In the genomic region with DNA sequence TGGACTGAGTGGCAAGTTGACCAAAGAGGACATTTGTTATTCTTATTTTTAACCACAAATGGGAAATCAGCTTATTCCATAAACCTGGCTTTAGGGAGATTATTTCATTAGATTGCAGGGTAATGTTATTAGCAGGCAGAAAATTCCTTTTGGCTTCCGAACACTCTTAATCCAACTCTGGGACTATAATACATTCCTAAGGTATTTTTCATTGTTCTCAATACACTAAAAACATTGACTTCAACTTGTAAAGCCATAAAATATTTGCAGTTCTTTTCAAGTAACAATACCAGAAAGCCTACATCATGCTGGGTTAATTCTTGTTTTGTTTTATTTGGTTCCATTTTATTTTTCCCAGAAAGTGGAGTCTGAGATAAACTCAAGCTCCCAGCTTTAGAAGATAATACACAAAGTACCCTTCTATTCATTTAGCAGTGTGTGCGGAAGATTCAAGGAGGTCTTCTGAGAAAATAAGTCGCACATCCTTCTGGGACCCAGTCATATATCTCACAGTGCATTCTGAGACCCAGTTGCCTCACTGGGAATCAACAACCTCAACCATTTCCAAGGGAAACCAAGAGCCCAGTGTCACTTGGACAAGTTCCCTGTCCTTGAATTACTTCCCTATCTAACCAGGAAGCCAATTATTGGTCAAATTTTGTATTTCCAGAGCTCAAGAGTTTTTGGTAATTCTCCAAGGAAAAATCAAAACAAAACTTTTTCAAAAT, we compare ENCODE assay signal across 26 cellular contexts.
DNase-seq lines count a peak whose midpoint lies in the region; TF ChIP-seq lines count a peak whose summit lies in the region.
"Had no signal": no experiment of that assay in that cellular context is flagged by ENCODE, and none has a peak within 500 bp of the region (broad histone marks: within the 10 kb centered on the region; RNA-seq: fewer than 3 reads in every experiment).

No MANE protein-coding gene starts in this region.

- peaks cover 2 to 24% (median 7%) of the 10 kb centered on the region in 4 donors for H3K4me1 ChIP-seq in transverse colon

- POLR2A ChIA-PET in MCF 10A (lab: Yijun Ruan, JAX): no interaction called here

- WGBS in transverse colon (ENCODE audit: low coverage in 1 of 2), 2 donors: 78 to 81% methylated on average over 1 to 3 of the region's 3 CpGs

- CTCF ChIA-PET in MCF 10A (lab: Yijun Ruan, JAX): no interaction called here

- no peaks in the 10 kb centered on the region for H3K9me3 ChIP-seq in transverse colon
- H3K9me3 ChIP-seq: ascending aorta had no signal

- no peaks in the 10 kb centered on the region for H3K9me3 Mint-ChIP-seq in MCF 10A (ENCODE audit: unreplicated experiment)
- H3K9me3 Mint-ChIP-seq: activated CD4-positive, alpha-beta memory T cell treated with anti-CD3 and anti-CD28 coated beads for 36 hours; activated T-helper 17 cell treated with anti-CD3 and anti-CD28 coated beads, Interleukin-2, amount 50 U/mL, for 72 hours had no signal

- no peak overlapping the region for H3K27ac Mint-ChIP-seq in MCF 10A (ENCODE audit: low read depth, unreplicated experiment)
- H3K27ac Mint-ChIP-seq: activated CD4-positive, alpha-beta memory T cell treated with anti-CD3 and anti-CD28 coated beads for 36 hours; activated naive CD4-positive, alpha-beta T cell treated with anti-CD3 and anti-CD28 coated beads, Interleukin-2, amount 50 U/mL, for 72 hours; activated T-helper 17 cell treated with anti-CD3 and anti-CD28 coated beads, Interleukin-2, amount 50 U/mL, for 72 hours; GM23338; progenitor cell of endocrine pancreas; T-cell; type B pancreatic cell had no signal

- H3K4me1 Mint-ChIP-seq in MCF 10A (ENCODE audit: insufficient read depth, unreplicated experiment): peaks cover 5% of the 10 kb centered on the region
- H3K4me1 Mint-ChIP-seq: activated T-helper 17 cell treated with anti-CD3 and anti-CD28 coated beads, Interleukin-2, amount 50 U/mL, for 72 hours; GM23338; T-cell had no signal

- peak overlapping the region in 2 of 4 donors; percentile 20 to 22 for H3K27ac ChIP-seq in transverse colon
- H3K27ac ChIP-seq: ascending aorta, epithelial cell of prostate had no signal

- no peak for TF ChIP-seq POLR2A in transverse colon (IDR thresholded peaks at IDR 0.05)

- H3K27me3 ChIP-seq in transverse colon: no peaks in the 10 kb centered on the region
- H3K27me3 ChIP-seq: ascending aorta had no signal

- no peak for TF ChIP-seq EP300 in transverse colon (IDR thresholded peaks at IDR 0.05; ENCODE audit: low read depth)

- H3K36me3 ChIP-seq in transverse colon: no peaks in the 10 kb centered on the region
- H3K36me3 ChIP-seq: ascending aorta had no signal

- H3K4me3 Mint-ChIP-seq in MCF 10A (ENCODE audit: unreplicated experiment): no peak overlapping the region
- H3K4me3 Mint-ChIP-seq: activated CD4-positive, alpha-beta memory T cell treated with anti-CD3 and anti-CD28 coated beads for 36 hours; activated T-helper 17 cell treated with anti-CD3 and anti-CD28 coated beads, Interleukin-2, amount 50 U/mL, for 72 hours; GM23338; T-cell; type B pancreatic cell had no signal

- no peak overlapping the region for H3K4me3 ChIP-seq in retinal pigment epithelial cell (ENCODE audit: low read length)
- H3K4me3 ChIP-seq in transverse colon: no peak overlapping the region
- H3K4me3 ChIP-seq: ascending aorta, GM23338, K562, lung had no signal

- no peaks in the 10 kb centered on the region for H3K27me3 Mint-ChIP-seq in MCF 10A (ENCODE audit: insufficient read depth, unreplicated experiment)

- BruUV-seq in MCF 10A (replicated peaks; lab: Mats Ljungman, UMichigan): no TSS peak

- TF ChIP-seq CTCF in retinal pigment epithelial cell (conservative IDR thresholded peaks at IDR 0.05; ENCODE audit: low read depth, low read length) (no peak), transverse colon (IDR thresholded peaks at IDR 0.05) (no peak), MCF 10A (IDR thresholded peaks at IDR 0.05; ENCODE audit: unreplicated experiment) (no peak)

- intact Hi-C loops in transverse colon (cut with DNase I; ENCODE audit: low total_unique reads) (no loop called here), MCF 10A (cut with micrococcal nuclease) (no loop called here)

- in situ Hi-C loops in transverse colon (cut with MboI; ENCODE audit: low pct_ligation_motif_present in 1 of 4, low pct_unique_long_range_greater_than_20kb in 1 of 4, low sequenced_read_pairs in 3 of 4): no loop called here

- peaks cover 4% of the 10 kb centered on the region for H3K36me3 Mint-ChIP-seq in MCF 10A (ENCODE audit: insufficient read depth, unreplicated experiment)
- H3K36me3 Mint-ChIP-seq: activated CD4-positive, alpha-beta memory T cell treated with anti-CD3 and anti-CD28 coated beads for 36 hours; T-cell; type B pancreatic cell had no signal

- peak; percentile 86 for DNase-seq in EL
- DNase-seq in M059J (ENCODE audit: low read depth): peak; percentile 46
- peak; percentile 48 for DNase-seq in fibroblast of peridontal ligament (ENCODE audit: extremely low read depth)
- peak; percentile 77 for DNase-seq in retinal pigment epithelial cell (ENCODE audit: low read depth)
- no peak for DNase-seq in iPS-NIHi7 (ENCODE audit: extremely low spot score)
- no peak for DNase-seq in transverse colon
- no peak for DNase-seq in MCF 10A (ENCODE audit: unreplicated experiment)
- DNase-seq: activated CD4-positive, alpha-beta memory T cell treated with anti-CD3 and anti-CD28 coated beads for 36 hours; activated CD8-positive, alpha-beta memory T cell treated with anti-CD3 and anti-CD28 coated beads, Interleukin-2, amount 50 U/mL, for 48 hours; C1 segment of cervical spinal cord; effector CD4-positive, alpha-beta T cell; islet precursor cell; NCI-H1436; NCI-H446 treated with DMSO at 0.1 percent for 48 hours; PC-3; SHP77 treated with DMSO at 0.1 percent for 48 hours; T-cell had no signal

Comparison
In these comparisons a context has a peak if more than half of its experiments do, and no peak if none do; other contexts are left out.
1. DNase-seq: peak in EL (single experiment), M059J (single experiment), fibroblast of peridontal ligament (single experiment) and retinal pigment epithelial cell (single experiment); none in iPS-NIHi7 (single experiment), transverse colon (single experiment) and MCF 10A (single experiment).